8 cellular contexts compared by ENCODE assay signal in the genomic region with DNA sequence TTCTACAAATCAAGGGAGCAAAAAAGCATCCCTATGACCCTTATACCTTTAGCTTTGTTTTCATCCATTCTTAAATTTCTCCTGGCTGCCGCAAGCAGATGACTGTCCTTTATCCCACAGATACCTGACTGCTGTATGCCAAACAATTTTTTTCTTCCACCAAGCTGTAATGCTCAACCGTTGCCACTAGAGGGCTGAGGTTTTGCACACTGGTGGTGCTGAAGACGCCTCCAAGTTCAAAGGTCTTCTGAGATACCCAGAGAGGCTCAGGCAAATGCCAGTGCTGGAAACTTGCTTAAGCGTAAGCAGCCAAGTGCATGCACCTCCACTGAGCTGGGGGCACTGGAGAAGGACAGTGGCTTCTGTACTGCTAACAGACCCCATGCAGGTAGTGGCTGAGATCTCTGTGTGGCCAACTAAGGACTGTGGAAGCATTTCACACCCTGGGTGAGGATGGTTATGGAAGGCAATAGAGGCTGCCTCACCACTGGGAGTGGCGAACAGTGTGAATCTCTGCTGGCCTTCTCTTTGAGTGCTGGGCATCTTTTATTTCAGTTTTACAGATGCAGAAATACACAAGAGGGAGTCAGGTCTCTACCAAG. TPM values are rescaled to one million over a fixed set of nuclear protein-coding genes. Genes with fewer than 3 reads are reported as not detected.
A peak's percentile ranks its signal among the peaks of the same experiment; 100 is the strongest.
DNase-seq lines count a peak whose midpoint lies in the region; ATAC-seq and TF ChIP-seq lines count a peak whose summit lies in the region.

No MANE protein-coding gene starts in this region.

- peak; percentile 59 for ATAC-seq in GM21825 (IDR thresholded peaks at IDR 0.05; ENCODE audit: unreplicated experiment)
- no peak for ATAC-seq in GM18873 (IDR thresholded peaks at IDR 0.05; ENCODE audit: low FRiP score, unreplicated experiment)

- H3K27me3 ChIP-seq in MM.1S (replicated peaks; ENCODE audit: insufficient read depth, low read length) (no peaks in the 10 kb centered on the region), ascending aorta (no peaks in the 10 kb centered on the region)

- H3K4me2 ChIP-seq in MM.1S (ENCODE audit: low read depth, low read length), result no peak overlapping the region

- no peaks in the 10 kb centered on the region for H3K79me2 ChIP-seq in MM.1S (ENCODE audit: low read length)

- H2AFZ ChIP-seq in MM.1S (ENCODE audit: low read length), result 0 out of 2 replicates have a peak overlapping the region, but pooled peaks have one; percentile 1

- H3K4me3 ChIP-seq in MM.1S (ENCODE audit: low read length), result no peak overlapping the region
- H3K4me3 ChIP-seq in ascending aorta, result no peak overlapping the region

- H4K20me1 ChIP-seq in MM.1S (ENCODE audit: insufficient read depth, low read length), result no peaks in the 10 kb centered on the region

- H3K9me3 ChIP-seq in MM.1S (replicated peaks; ENCODE audit: insufficient read depth, low read length) (no peaks in the 10 kb centered on the region), ascending aorta (no peaks in the 10 kb centered on the region)

- DNase-seq in ELR (ENCODE audit: low read depth) (peak; percentile 63), MM.1S (peak; percentile 75), T-helper 22 cell (ENCODE audit: low read depth) (peak; percentile 15), ascending aorta (ENCODE audit: low spot score in 2 of 2) (no peak), iPS-NIHi11 (ENCODE audit: low spot score) (peak; percentile 80)
- peak; percentile 12 to 15 for DNase-seq in stimulated activated CD4-positive, alpha-beta T cell treated with anti-CD3 and anti-CD28 coated beads, Interleukin-1b, Interleukin-23, amount 100 ng/mL, for 1 hour (ENCODE audit: low read depth in 2 of 2)

- H3K27ac ChIP-seq in MM.1S (ENCODE audit: low read length) (no peak overlapping the region), ascending aorta (no peak overlapping the region)

- H3K36me3 ChIP-seq in MM.1S (replicated peaks; ENCODE audit: insufficient read depth, low read length) (no peaks in the 10 kb centered on the region), ascending aorta (no peaks in the 10 kb centered on the region)

- no peaks in the 10 kb centered on the region for H3K9me2 ChIP-seq in MM.1S (replicated peaks; ENCODE audit: insufficient read depth, low read length)

- no peaks in the 10 kb centered on the region for H3F3A ChIP-seq in MM.1S (ENCODE audit: insufficient read depth, low read length)

- TF ChIP-seq CTCF in MM.1S (IDR thresholded peaks at IDR 0.05; ENCODE audit: low read length) (peak; percentile 97), ascending aorta (IDR thresholded peaks at IDR 0.05) (peak; percentile 19 to 69 (median 49))

- no peak overlapping the region for H3K9ac ChIP-seq in MM.1S (ENCODE audit: low read length)

- H3K4me1 ChIP-seq in MM.1S (ENCODE audit: low read length) (peaks cover 13% of the 10 kb centered on the region), ascending aorta (no peaks in the 10 kb centered on the region)

- intact Hi-C loops in ascending aorta (cut with DNase I), result no loop called here

RNA-seq across cellular contexts. Expression of a gene that starts 28.5 kb away (rescaled TPM):
- not detected for total RNA-seq in ascending aorta

Comparison
In these comparisons a context has a peak if more than half of its experiments do, and no peak if none do; other contexts are left out.
1. DNase-seq: peak in ELR (single experiment), MM.1S (single experiment), T-helper 22 cell (single experiment), iPS-NIHi11 (single experiment) and stimulated activated CD4-positive, alpha-beta T cell treated with anti-CD3 and anti-CD28 coated beads, Interleukin-1b, Interleukin-23, amount 100 ng/mL, for 1 hour (2 of 2); none in ascending aorta (0 of 2).